Comparison of ENCODE assay signal across 7 cellular contexts in genomic region chr5:111511174-111512025, GRCh38. TPM values are rescaled to one million over a fixed set of nuclear protein-coding genes. Genes with fewer than 3 reads are reported as not detected.
DNase-seq lines count a peak whose midpoint lies in the region; ATAC-seq and TF ChIP-seq lines count a peak whose summit lies in the region.

No MANE protein-coding gene starts in this region.

- H3K36me3 Mint-ChIP-seq in neural progenitor cell, result peaks cover 6% of the 10 kb centered on the region

- peaks cover 37% of the 10 kb centered on the region for H3K4me1 Mint-ChIP-seq in neural progenitor cell

- H3K27ac Mint-ChIP-seq in neural progenitor cell, result peak overlapping the region; percentile 52

- peak overlapping the region; percentile 91 for H3K4me3 Mint-ChIP-seq in neural progenitor cell

- H3F3A ChIP-seq in neural progenitor cell (ENCODE audit: low read depth), result peaks cover 27% of the 10 kb centered on the region

- H3K27me3 ChIP-seq in SJCRH30, result no peaks in the 10 kb centered on the region
- H3K27me3 ChIP-seq in esophagus muscularis mucosa, result no peaks in the 10 kb centered on the region
- H3K27me3 ChIP-seq in neural progenitor cell, result no peaks in the 10 kb centered on the region

- no peaks in the 10 kb centered on the region for H3K27me3 Mint-ChIP-seq in neural progenitor cell (ENCODE audit: insufficient read depth, low read depth)

- H3K4me3 ChIP-seq in SJCRH30 (peak overlapping the region; percentile 97), esophagus muscularis mucosa (peak overlapping the region; percentile 67 to 89 (median 81)), neural progenitor cell (peak overlapping the region; percentile 93)

- peaks cover 38% of the 10 kb centered on the region for H4K20me1 ChIP-seq in neural progenitor cell (ENCODE audit: low read depth)

- peak overlapping the region; percentile 55 for H2AFZ ChIP-seq in neural progenitor cell (replicated peaks)

- H3K4me1 ChIP-seq in SJCRH30 (peaks cover 9% of the 10 kb centered on the region), esophagus muscularis mucosa (peaks cover 10 to 31% (median 21%) of the 10 kb centered on the region in 4 donors), neural progenitor cell (peaks cover 48% of the 10 kb centered on the region)

- 3% methylated on average over 7 of the region's 9 CpGs for WGBS in esophagus muscularis mucosa

- H3K9ac ChIP-seq in neural progenitor cell, result peak overlapping the region; percentile 68

- TF ChIP-seq EP300 in esophagus muscularis mucosa (IDR thresholded peaks at IDR 0.05), result no peak

- intact Hi-C loops in esophagus muscularis mucosa (cut with DNase I), result no loop called here

- no peaks in the 10 kb centered on the region for H3K9me3 ChIP-seq in SJCRH30 (replicated peaks)
- H3K9me3 ChIP-seq in esophagus muscularis mucosa, result no peaks in the 10 kb centered on the region
- H3K9me3 ChIP-seq in neural progenitor cell (ENCODE audit: low read depth), result no peaks in the 10 kb centered on the region

- no peak for TF ChIP-seq POLR2A in esophagus muscularis mucosa (IDR thresholded peaks at IDR 0.05; ENCODE audit: low read depth)

- H3K27ac ChIP-seq in SJCRH30, result peak overlapping the region; percentile 61
- H3K27ac ChIP-seq in esophagus muscularis mucosa (replicated peaks in 1 of 4), result peak overlapping the region; percentile 82 to 87 (median 84)
- H3K27ac ChIP-seq in neural progenitor cell, result peak overlapping the region; percentile 98

- TF ChIP-seq CTCF in esophagus muscularis mucosa (IDR thresholded peaks at IDR 0.05), result no peak
- TF ChIP-seq CTCF in neural progenitor cell (IDR thresholded peaks at IDR 0.05), result no peak

- H3K36me3 ChIP-seq in SJCRH30 (peaks cover 6% of the 10 kb centered on the region), esophagus muscularis mucosa (no peaks in the 10 kb centered on the region), neural progenitor cell (peaks cover 3% of the 10 kb centered on the region)

- peak; percentile 3 for ATAC-seq in GM18517 (IDR thresholded peaks at IDR 0.05; ENCODE audit: unreplicated experiment)
- ATAC-seq in HG02763 (IDR thresholded peaks at IDR 0.05; ENCODE audit: unreplicated experiment), result peak; percentile 3

- H3K79me2 ChIP-seq in neural progenitor cell (ENCODE audit: low read depth), result peaks cover 64% of the 10 kb centered on the region

- H3K9me3 Mint-ChIP-seq in neural progenitor cell, result no peaks in the 10 kb centered on the region

- DNase-seq in SJCRH30 (no peak), esophagus muscularis mucosa (ENCODE audit: extremely low spot score) (no peak), neural progenitor cell (ENCODE audit: low spot score) (no peak), DMS 273 (lab: John Stamatoyannopoulos, UW; ENCODE audit: unreplicated experiment) (no peak), GDM1 (lab: John Stamatoyannopoulos, UW) (no peak)

- peak overlapping the region; percentile 93 for H3K4me2 ChIP-seq in neural progenitor cell

RNA-seq across cellular contexts. Expression of gene STARD4, which starts 0.9 kb away (rescaled TPM):
- 61.1 and 73.2 TPM in 2 replicates for total RNA-seq in SJCRH30 (2014; rRNA removed; shearing (Covaris generic))
- total RNA-seq in esophagus muscularis mucosa (1 to 10 TPM; 4.2 to 8.6 (median 6.8) TPM), neural progenitor cell (ENCODE audit: low replicate concordance) (101 and 157 TPM in 2 replicates)
